ENCODE assay signal across 25 cellular contexts in genomic region chr5:175470756-175471155, GRCh38. TPM values are rescaled to one million over a fixed set of nuclear protein-coding genes. Genes with fewer than 3 reads are reported as not detected.
"Had no signal": no experiment of that assay in that cellular context is flagged by ENCODE, and none has a peak within 500 bp of the region (broad histone marks: within the 10 kb centered on the region; RNA-seq: fewer than 3 reads in every experiment).

No MANE protein-coding gene starts in this region.

- H3K36me3 ChIP-seq: neutrophil, ovary, transverse colon, uterus had no signal

- H3K4me1 Mint-ChIP-seq: immature natural killer cell had no signal

- H3K4me3 ChIP-seq: coronary artery, lung, ovary, transverse colon, uterus had no signal

- DNase-seq: activated CD4-positive, alpha-beta memory T cell treated with anti-CD3 and anti-CD28 coated beads for 36 hours; activated CD4-positive, alpha-beta T cell treated with anti-CD3 and anti-CD28 coated beads for 48 hours; activated naive CD4-positive, alpha-beta T cell treated with Interleukin-2 at 50 U/mL for 16 hours; activated naive CD8-positive, alpha-beta T cell treated with anti-CD3 and anti-CD28 coated beads, Interleukin-2, amount 10 ng/mL, durations not matched to agents 7 days and 5 days; activated T-cell treated with anti-CD3 and anti-CD28 coated beads, Interleukin-2, amount 50 U/mL, for 48 hours; amniotic stem cell; cerebellar nuclear complex; endodermal cell; foreskin fibroblast; immature natural killer cell; ovary; right cardiac atrium; stimulated activated CD4-positive, alpha-beta T cell treated with anti-CD3 and anti-CD28 coated beads, Interleukin-4, amount 100 ng/mL, for 24 hours; transverse colon; uterus had no signal

- H3K4me1 ChIP-seq: transverse colon, uterus had no signal

- H3K9me3 Mint-ChIP-seq: activated CD4-positive, alpha-beta memory T cell treated with anti-CD3 and anti-CD28 coated beads for 36 hours; activated naive CD8-positive, alpha-beta T cell treated with anti-CD3 and anti-CD28 coated beads, Interleukin-2, amount 10 ng/mL, durations not matched to agents 7 days and 5 days; endodermal cell; immature natural killer cell; natural killer cell treated with Interleukin-12 subunit alpha and Interleukin-12 subunit beta and Interleukin-15 and Interleukin-18, amount 100 ng/mL, for 72 hours; stimulated activated naive CD8-positive, alpha-beta T cell treated with anti-CD3 and anti-CD28 coated beads, Interleukin-15, Interleukin-2, amounts not matched to agents 100 ng/mL and 50 ng/mL, for 24 hours had no signal

- ATAC-seq: left lobe of liver, right cardiac atrium had no signal

- H3K27ac Mint-ChIP-seq: activated CD4-positive, alpha-beta memory T cell treated with anti-CD3 and anti-CD28 coated beads for 36 hours; activated naive CD8-positive, alpha-beta T cell treated with anti-CD3 and anti-CD28 coated beads, Interleukin-2, amount 10 ng/mL, durations not matched to agents 7 days and 5 days; endodermal cell; immature natural killer cell; natural killer cell treated with Interleukin-12 subunit alpha and Interleukin-12 subunit beta and Interleukin-15 and Interleukin-18, amount 100 ng/mL, for 72 hours had no signal

- H3K36me3 Mint-ChIP-seq: activated CD4-positive, alpha-beta memory T cell treated with anti-CD3 and anti-CD28 coated beads for 36 hours; activated naive CD8-positive, alpha-beta T cell treated with anti-CD3 and anti-CD28 coated beads, Interleukin-2, amount 10 ng/mL, durations not matched to agents 7 days and 5 days; immature natural killer cell; natural killer cell treated with Interleukin-12 subunit alpha and Interleukin-12 subunit beta and Interleukin-15 and Interleukin-18, amount 100 ng/mL, for 72 hours had no signal

- H3K27me3 ChIP-seq: ovary, transverse colon, uterus had no signal

- H3K27me3 Mint-ChIP-seq: activated CD4-positive, alpha-beta memory T cell treated with anti-CD3 and anti-CD28 coated beads for 36 hours had no signal

- H3K9me3 ChIP-seq: neutrophil, ovary, transverse colon, uterus had no signal

- H3K27ac ChIP-seq: coronary artery, epithelial cell of prostate, neutrophil, ovary, transverse colon, uterus had no signal

- H3K4me3 Mint-ChIP-seq: activated CD4-positive, alpha-beta memory T cell treated with anti-CD3 and anti-CD28 coated beads for 36 hours; activated naive CD8-positive, alpha-beta T cell treated with anti-CD3 and anti-CD28 coated beads, Interleukin-2, amount 10 ng/mL, durations not matched to agents 7 days and 5 days; endodermal cell; natural killer cell treated with Interleukin-12 subunit alpha and Interleukin-12 subunit beta and Interleukin-15 and Interleukin-18, amount 100 ng/mL, for 72 hours; stimulated activated naive CD8-positive, alpha-beta T cell treated with anti-CD3 and anti-CD28 coated beads, Interleukin-15, Interleukin-2, amounts not matched to agents 100 ng/mL and 50 ng/mL, for 24 hours had no signal

RNA-seq across cellular contexts. Expression of gene DRD1, which starts 26.8 kb away (rescaled TPM):
- total RNA-seq: activated CD4-positive, alpha-beta memory T cell treated with anti-CD3 and anti-CD28 coated beads for 36 hours; activated naive CD8-positive, alpha-beta T cell treated with anti-CD3 and anti-CD28 coated beads, Interleukin-2, amount 10 ng/mL, durations not matched to agents 7 days and 5 days; kidney epithelial cell; natural killer cell treated with Interleukin-12 subunit alpha and Interleukin-12 subunit beta and Interleukin-15 and Interleukin-18, amount 100 ng/mL, for 72 hours; pulmonary artery endothelial cell; right cardiac atrium; T-helper 2 cell treated with Interferon-gamma antibody and Interleukin-4, amounts not matched to agents 100 ng/mL and 5 ng/mL, for 36 hours had no signal
- polyA plus RNA-seq: immature natural killer cell, right cardiac atrium had no signal
